28 cellular contexts compared by ENCODE assay signal in the genomic region with DNA sequence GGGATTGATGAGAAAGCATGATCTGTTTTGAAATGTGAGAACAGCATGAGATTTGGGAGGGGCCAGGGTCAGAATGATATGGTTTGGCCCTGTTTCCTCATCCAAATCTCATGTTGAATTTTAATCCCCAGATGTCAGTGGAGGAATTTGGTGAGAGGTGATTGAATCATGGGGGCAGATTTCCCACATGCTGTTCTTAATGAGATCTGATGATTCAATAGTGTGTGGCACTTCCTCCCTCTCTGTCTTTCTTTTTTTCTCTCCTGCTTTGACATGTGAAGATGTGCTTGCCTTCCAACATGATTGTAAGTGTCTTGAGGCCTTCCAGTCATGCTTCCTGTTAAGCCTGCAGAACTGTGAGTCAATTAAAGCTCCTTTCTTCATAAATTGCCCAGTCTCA.
DNase-seq lines count a peak whose midpoint lies in the region; ATAC-seq, FAIRE-seq and TF ChIP-seq lines count a peak whose summit lies in the region.
"Had no signal": no experiment of that assay in that cellular context is flagged by ENCODE, and none has a peak within 500 bp of the region (broad histone marks: within the 10 kb centered on the region; RNA-seq: fewer than 3 reads in every experiment).

No MANE protein-coding gene starts in this region.

- H3K4me3 Mint-ChIP-seq in astrocyte (ENCODE audit: unreplicated experiment), result no peak overlapping the region
- no peak overlapping the region for H3K4me3 Mint-ChIP-seq in natural killer cell treated with Interleukin-12 subunit alpha and Interleukin-12 subunit beta and Interleukin-15 and Interleukin-18, amount 100 ng/mL, for 72 hours
- H3K4me3 Mint-ChIP-seq: activated CD4-positive, alpha-beta T cell treated with anti-CD3 and anti-CD28 coated beads, Interleukin-2, amount 10 ng/mL, durations not matched to agents 7 days and 5 days; mesothelial cell of epicardium; natural killer cell; stimulated activated memory B cell treated with anti-CD40 and anti-IgM and Interleukin-4, amounts not matched to agents 10 μg/mL and 1 μg/mL and 100 μg/mL, for 72 hours had no signal

- H3K79me1 ChIP-seq in mesenchymal stem cell (replicated peaks; ENCODE audit: low read length, poor library complexity, severe bottlenecking), result no peaks in the 10 kb centered on the region

- H3K23ac ChIP-seq in mesenchymal stem cell (ENCODE audit: low read length in 2 of 2), result no peak overlapping the region

- intact Hi-C loops in esophagus squamous epithelium (cut with DNase I), result no loop called here

- no peak overlapping the region for H3K27ac Mint-ChIP-seq in astrocyte (ENCODE audit: unreplicated experiment)
- no peak overlapping the region for H3K27ac Mint-ChIP-seq in natural killer cell treated with Interleukin-12 subunit alpha and Interleukin-12 subunit beta and Interleukin-15 and Interleukin-18, amount 100 ng/mL, for 72 hours
- H3K27ac Mint-ChIP-seq: activated CD4-positive, alpha-beta T cell treated with anti-CD3 and anti-CD28 coated beads, Interleukin-2, amount 10 ng/mL, durations not matched to agents 7 days and 5 days; mesothelial cell of epicardium; natural killer cell; stimulated activated memory B cell treated with anti-CD40 and anti-IgM and Interleukin-4, amounts not matched to agents 10 μg/mL and 1 μg/mL and 100 μg/mL, for 72 hours had no signal

- no peak overlapping the region for H4K91ac ChIP-seq in mesenchymal stem cell (ENCODE audit: low read length)

- peak overlapping the region in 1 of 2 experiments; percentile 37 for H3K4ac ChIP-seq in mesenchymal stem cell (ENCODE audit: low read depth in 1 of 2, low read length in 2 of 2)

- H3K4me1 Mint-ChIP-seq in astrocyte (ENCODE audit: low read depth, unreplicated experiment), result peaks cover 27% of the 10 kb centered on the region
- H3K4me1 Mint-ChIP-seq in natural killer cell treated with Interleukin-12 subunit alpha and Interleukin-12 subunit beta and Interleukin-15 and Interleukin-18, amount 100 ng/mL, for 72 hours (ENCODE audit: low read depth in 2 of 2), result no peaks in the 10 kb centered on the region
- H3K4me1 Mint-ChIP-seq: activated CD4-positive, alpha-beta T cell treated with anti-CD3 and anti-CD28 coated beads, Interleukin-2, amount 10 ng/mL, durations not matched to agents 7 days and 5 days; natural killer cell had no signal

- H3K27ac ChIP-seq in astrocyte (ENCODE audit: low read depth, low read length), result no peak overlapping the region
- H3K27ac ChIP-seq in esophagus squamous epithelium, result peak overlapping the region in 1 of 4 donors; percentile 34
- no peak overlapping the region for H3K27ac ChIP-seq in mesenchymal stem cell (ENCODE audit: low read length, poor library complexity, severe bottlenecking)
- H3K27ac ChIP-seq: pancreas, testis, VCaP had no signal

- H2BK12ac ChIP-seq in mesenchymal stem cell (ENCODE audit: low read length in 2 of 2), result peak overlapping the region in 1 of 2 experiments; percentile 63

- H3K27me3 Mint-ChIP-seq in astrocyte (ENCODE audit: low read depth, unreplicated experiment), result no peaks in the 10 kb centered on the region
- H3K27me3 Mint-ChIP-seq in natural killer cell treated with Interleukin-12 subunit alpha and Interleukin-12 subunit beta and Interleukin-15 and Interleukin-18, amount 100 ng/mL, for 72 hours, result no peaks in the 10 kb centered on the region
- H3K27me3 Mint-ChIP-seq: activated CD4-positive, alpha-beta T cell treated with anti-CD3 and anti-CD28 coated beads, Interleukin-2, amount 10 ng/mL, durations not matched to agents 7 days and 5 days had no signal

- peak overlapping the region in 1 of 2 experiments; percentile 48 for H3K18ac ChIP-seq in mesenchymal stem cell (ENCODE audit: low read depth in 1 of 2, low read length in 2 of 2)

- H3K4me3 ChIP-seq in AG09309 (ENCODE audit: control insufficient read depth, low read depth, low read length), result no peak overlapping the region
- H3K4me3 ChIP-seq in astrocyte (ENCODE audit: insufficient read depth, low read depth, low read length), result no peak overlapping the region
- H3K4me3 ChIP-seq in esophagus squamous epithelium, result no peak overlapping the region
- H3K4me3 ChIP-seq in mesenchymal stem cell (ENCODE audit: insufficient read depth in 1 of 2, low read depth in 1 of 2, low read length in 2 of 2), result no peak overlapping the region
- H3K4me3 ChIP-seq: pancreas, testis had no signal

- H3K14ac ChIP-seq in mesenchymal stem cell (ENCODE audit: low read length in 2 of 2), result no peak overlapping the region

- H3K4me1 ChIP-seq in astrocyte (ENCODE audit: insufficient read depth, low read length) (peaks cover 11% of the 10 kb centered on the region), esophagus squamous epithelium (peaks cover 5 to 22% (median 6%) of the 10 kb centered on the region in 3 donors), mesenchymal stem cell (ENCODE audit: control insufficient read depth, insufficient read depth, low read depth, low read length) (no peaks in the 10 kb centered on the region)
- H3K4me1 ChIP-seq: pancreas had no signal

- peaks cover 4% of the 10 kb centered on the region for H3K36me3 Mint-ChIP-seq in astrocyte (ENCODE audit: low read depth, unreplicated experiment)
- H3K36me3 Mint-ChIP-seq in natural killer cell treated with Interleukin-12 subunit alpha and Interleukin-12 subunit beta and Interleukin-15 and Interleukin-18, amount 100 ng/mL, for 72 hours, result no peaks in the 10 kb centered on the region
- H3K36me3 Mint-ChIP-seq: natural killer cell; stimulated activated memory B cell treated with anti-CD40 and anti-IgM and Interleukin-4, amounts not matched to agents 10 μg/mL and 1 μg/mL and 100 μg/mL, for 72 hours had no signal

- TF ChIP-seq CTCF in AG09309 (IDR thresholded peaks at IDR 0.05; ENCODE audit: control insufficient read depth, insufficient read depth, low read depth, low read length, missing control alignments) (no peak), astrocyte (IDR thresholded peaks at IDR 0.05; ENCODE audit: insufficient read depth, low read depth, low read length) (no peak), esophagus squamous epithelium (IDR thresholded peaks at IDR 0.05) (no peak)

- H4K20me1 ChIP-seq in astrocyte (ENCODE audit: insufficient read depth, low read length), result no peaks in the 10 kb centered on the region

- peak; percentile 67 for FAIRE-seq in astrocyte (lab: Jason Lieb, UNC)
- FAIRE-seq: pancreas had no signal

- H3K9ac ChIP-seq in astrocyte (ENCODE audit: low read length) (no peak overlapping the region), mesenchymal stem cell (ENCODE audit: low read length) (no peak overlapping the region)
- H3K9ac ChIP-seq: SK-N-SH had no signal

- peaks cover 24% of the 10 kb centered on the region for H3K9me3 Mint-ChIP-seq in astrocyte (ENCODE audit: unreplicated experiment)
- peaks cover 9% of the 10 kb centered on the region for H3K9me3 Mint-ChIP-seq in natural killer cell treated with Interleukin-12 subunit alpha and Interleukin-12 subunit beta and Interleukin-15 and Interleukin-18, amount 100 ng/mL, for 72 hours
- H3K9me3 Mint-ChIP-seq: activated CD4-positive, alpha-beta T cell treated with anti-CD3 and anti-CD28 coated beads, Interleukin-2, amount 10 ng/mL, durations not matched to agents 7 days and 5 days had no signal

- H3K36me3 ChIP-seq in astrocyte (ENCODE audit: insufficient read depth, low read length) (no peaks in the 10 kb centered on the region), esophagus squamous epithelium (no peaks in the 10 kb centered on the region), mesenchymal stem cell (ENCODE audit: control insufficient read depth in 1 of 2, insufficient read depth in 2 of 2, low read depth in 1 of 2, low read length in 2 of 2) (no peaks in the 10 kb centered on the region)
- H3K36me3 ChIP-seq: pancreas had no signal

- no peaks in the 10 kb centered on the region for H3K27me3 ChIP-seq in astrocyte (ENCODE audit: insufficient read depth, low read length)
- no peaks in the 10 kb centered on the region for H3K27me3 ChIP-seq in esophagus squamous epithelium
- no peaks in the 10 kb centered on the region for H3K27me3 ChIP-seq in mesenchymal stem cell (ENCODE audit: control insufficient read depth in 1 of 2, insufficient read depth in 1 of 2, low read length in 2 of 2)
- H3K27me3 ChIP-seq: pancreas, testis had no signal

- H2BK120ac ChIP-seq in mesenchymal stem cell (ENCODE audit: low read depth, low read length), result no peak overlapping the region

- H3K4me2 ChIP-seq in astrocyte (ENCODE audit: low read length) (no peak overlapping the region), mesenchymal stem cell (ENCODE audit: low read length, poor library complexity, severe bottlenecking) (no peak overlapping the region)
- H3K4me2 ChIP-seq: SK-N-SH had no signal

- no peak overlapping the region for H4K8ac ChIP-seq in mesenchymal stem cell (ENCODE audit: low read length)

- no peak overlapping the region for H2BK5ac ChIP-seq in mesenchymal stem cell (ENCODE audit: low read depth, low read length, poor library complexity, severe bottlenecking)

- ATAC-seq in HG02588 (IDR thresholded peaks at IDR 0.05; ENCODE audit: unreplicated experiment), result no peak
- no peak for ATAC-seq in natural killer cell treated with Interleukin-12 subunit alpha and Interleukin-12 subunit beta and Interleukin-15 and Interleukin-18, amount 100 ng/mL, for 72 hours
- ATAC-seq: left lobe of liver; natural killer cell; pancreas; stimulated activated memory B cell treated with anti-CD40 and anti-IgM and Interleukin-4, amounts not matched to agents 10 μg/mL and 1 μg/mL and 100 μg/mL, for 72 hours had no signal

- H2AFZ ChIP-seq in astrocyte (ENCODE audit: low read depth, low read length) (no peak overlapping the region), mesenchymal stem cell (ENCODE audit: low read depth, low read length) (no peak overlapping the region)

- no peaks in the 10 kb centered on the region for H3K79me2 ChIP-seq in astrocyte (ENCODE audit: insufficient read depth, low read length)

- no peak overlapping the region for H2BK15ac ChIP-seq in mesenchymal stem cell (ENCODE audit: low read depth, poor library complexity, severe bottlenecking)

- peaks cover 11% of the 10 kb centered on the region for H3K9me3 ChIP-seq in astrocyte (ENCODE audit: insufficient read depth, low read depth, low read length)
- peaks cover 0 to 12% (median 0%) of the 10 kb centered on the region in 3 donors for H3K9me3 ChIP-seq in esophagus squamous epithelium
- peaks cover 21% of the 10 kb centered on the region for H3K9me3 ChIP-seq in mesenchymal stem cell (ENCODE audit: control insufficient read depth, low read length)
- H3K9me3 ChIP-seq: pancreas, testis had no signal

- peak; percentile 59 for DNase-seq in AG09309 (ENCODE audit: low read depth)
- peak; percentile 35 for DNase-seq in HS-5 (ENCODE audit: low read depth)
- peak; percentile 25 for DNase-seq in astrocyte (ENCODE audit: low read depth)
- peak; percentile 74 for DNase-seq in iris pigment epithelial cell (ENCODE audit: low read depth)
- DNase-seq in esophagus squamous epithelium (lab: John Stamatoyannopoulos, UW), result no peak
- DNase-seq in natural killer cell treated with Interleukin-12 subunit alpha and Interleukin-12 subunit beta and Interleukin-15 and Interleukin-18, amount 100 ng/mL, for 72 hours (ENCODE audit: low spot score), result no peak
- DNase-seq in mesenchymal stem cell, result no peak
- DNase-seq: activated CD4-positive, alpha-beta T cell treated with anti-CD3 and anti-CD28 coated beads, Interleukin-2, amount 10 ng/mL, durations not matched to agents 7 days and 5 days; activated naive CD4-positive, alpha-beta T cell treated with Interleukin-2 at 50 U/mL for 16 hours; activated T-cell treated with anti-CD3 and anti-CD28 coated beads, Interleukin-2, amount 50 U/mL, for 48 hours; amygdala; C1 segment of cervical spinal cord; DMS79 treated with DMSO at 0.1 percent for 48 hours; foreskin melanocyte; Kasumi-1; natural killer cell; NCI-H1092 treated with DMSO at 0.1 percent for 48 hours; NCI-H187 treated with DMSO at 0.1 percent for 48 hours; NCI-H526 treated with DMSO at 0.1 percent for 48 hours; SK-N-SH; stimulated activated CD4-positive, alpha-beta T cell treated with anti-CD3 and anti-CD28 coated beads, Interleukin-4, amount 100 ng/mL, for 1 hour; testis had no signal

- no peak overlapping the region for H2AK5ac ChIP-seq in mesenchymal stem cell (ENCODE audit: low read length, severe bottlenecking)

- no peak for TF ChIP-seq POLR2A in esophagus squamous epithelium (IDR thresholded peaks at IDR 0.05)

Comparison
In these comparisons a context has a peak if more than half of its experiments do, and no peak if none do; other contexts are left out.
1. DNase-seq: peak in AG09309 (single experiment), HS-5 (single experiment), astrocyte (single experiment) and iris pigment epithelial cell (single experiment); none in esophagus squamous epithelium (single experiment), natural killer cell treated with Interleukin-12 subunit alpha and Interleukin-12 subunit beta and Interleukin-15 and Interleukin-18, amount 100 ng/mL, for 72 hours (single experiment) and mesenchymal stem cell (single experiment).